ENCODE assay signal across 12 cellular contexts in genomic region chr1:66317156-66317543, GRCh38.
A peak's percentile ranks its signal among the peaks of the same experiment; 100 is the strongest.
DNase-seq lines count a peak whose midpoint lies in the region; ATAC-seq and TF ChIP-seq lines count a peak whose summit lies in the region.
"Had no signal": no experiment of that assay in that cellular context is flagged by ENCODE, and none has a peak within 500 bp of the region (broad histone marks: within the 10 kb centered on the region; RNA-seq: fewer than 3 reads in every experiment).

No MANE protein-coding gene starts in this region.

- H3K27ac ChIP-seq in CD4-positive, alpha-beta memory T cell (ENCODE audit: low read depth, low read length): no peak overlapping the region
- H3K27ac ChIP-seq in right atrium auricular region (peak overlapping the region; percentile 58 to 66), sigmoid colon (peak overlapping the region; percentile 50 to 71 (median 62))

- H3K27ac Mint-ChIP-seq in CD4-positive, alpha-beta memory T cell: peak overlapping the region in 5 of 7 donors; percentile 25 to 83 (median 59)

- ATAC-seq in HG03354 (IDR thresholded peaks at IDR 0.05; ENCODE audit: poor library complexity, severe bottlenecking, unreplicated experiment) (peak; percentile 30), omental fat pad (ENCODE audit: low FRiP score) (no peak), HG03520 (IDR thresholded peaks at IDR 0.05; ENCODE audit: unreplicated experiment) (no peak)

- intact Hi-C loops in CD4-positive, alpha-beta memory T cell (cut with micrococcal nuclease): loop anchor here (2.0 kb wide), 1 partner anchor 16 kb away; no protein-coding TSS in a partner anchor
- intact Hi-C loops in sigmoid colon (cut with DNase I): no loop called here

- WGBS in sigmoid colon, 2 donors: 75 to 90% methylated on average over 1 of the region's 1 CpG

- POLR2A ChIA-PET in CD4-positive, alpha-beta memory T cell (lab: Charles Lee; ENCODE audit: partially characterized antibody): interaction anchor here (1.5 kb wide), 2 partner anchors 16 to 19 kb away, joined by 3 to 5 read pairs; no protein-coding TSS in a partner anchor
- POLR2A ChIA-PET in HEK293T (lab: Yijun Ruan, JAX): no interaction called here

- TF ChIP-seq EP300 in sigmoid colon (IDR thresholded peaks at IDR 0.05): no peak

- no peaks in the 10 kb centered on the region for H3K27me3 Mint-ChIP-seq in CD4-positive, alpha-beta memory T cell
- H3K27me3 Mint-ChIP-seq: IgD-negative memory B cell had no signal

- DNase-seq in CD4-positive, alpha-beta memory T cell: no peak
- DNase-seq in right atrium auricular region (ENCODE audit: low spot score): no peak
- no peak for DNase-seq in sigmoid colon
- no peak for DNase-seq in omental fat pad (ENCODE audit: low spot score)
- DNase-seq in HEK293T (ENCODE audit: extremely low spot score): no peak
- DNase-seq in activated effector memory CD4-positive, alpha-beta T cell treated with Interleukin-2 at 50 U/mL for 16 hours: no peak
- DNase-seq: activated CD4-positive, alpha-beta T cell treated with anti-CD3 and anti-CD28 coated beads, Interleukin-2, amount 50 U/mL, for 48 hours; Calu3; NCI-H1694 had no signal

- TF ChIP-seq CTCF in right atrium auricular region (IDR thresholded peaks at IDR 0.05): no peak
- TF ChIP-seq CTCF in sigmoid colon (IDR thresholded peaks at IDR 0.05): no peak
- TF ChIP-seq CTCF in omental fat pad (IDR thresholded peaks at IDR 0.05): no peak

- H3K9me3 ChIP-seq in CD4-positive, alpha-beta memory T cell (ENCODE audit: control insufficient read depth in 1 of 2, low read length in 2 of 2): no peaks in the 10 kb centered on the region
- H3K9me3 ChIP-seq in right atrium auricular region (no peaks in the 10 kb centered on the region), sigmoid colon (no peaks in the 10 kb centered on the region)

- H3K4me3 ChIP-seq in CD4-positive, alpha-beta memory T cell (ENCODE audit: low read length in 2 of 2): no peak overlapping the region
- H3K4me3 ChIP-seq in right atrium auricular region (no peak overlapping the region), sigmoid colon (no peak overlapping the region)

- CTCF ChIA-PET in CD4-positive, alpha-beta memory T cell (lab: Charles Lee; ENCODE audit: partially characterized antibody): no interaction called here
- CTCF ChIA-PET in HEK293T (lab: Yijun Ruan, JAX): no interaction called here

- H3K27me3 ChIP-seq in CD4-positive, alpha-beta memory T cell (ENCODE audit: insufficient read depth, low read length): no peaks in the 10 kb centered on the region
- H3K27me3 ChIP-seq in right atrium auricular region (no peaks in the 10 kb centered on the region), sigmoid colon (no peaks in the 10 kb centered on the region)

- no peak for TF ChIP-seq POLR2A in sigmoid colon (IDR thresholded peaks at IDR 0.05)

- H3K4me1 ChIP-seq in CD4-positive, alpha-beta memory T cell (ENCODE audit: insufficient read depth, low read length): no peaks in the 10 kb centered on the region
- peaks cover 0 to 10% of the 10 kb centered on the region in 2 donors for H3K4me1 ChIP-seq in right atrium auricular region
- peaks cover 0 to 24% (median 14%) of the 10 kb centered on the region in 4 donors for H3K4me1 ChIP-seq in sigmoid colon

- no peaks in the 10 kb centered on the region for H3K36me3 ChIP-seq in CD4-positive, alpha-beta memory T cell (ENCODE audit: insufficient read depth, low read length)
- no peaks in the 10 kb centered on the region for H3K36me3 ChIP-seq in right atrium auricular region
- no peaks in the 10 kb centered on the region for H3K36me3 ChIP-seq in sigmoid colon

- peak overlapping the region in 1 of 8 donors; percentile 1 for H3K4me3 Mint-ChIP-seq in CD4-positive, alpha-beta memory T cell
- H3K4me3 Mint-ChIP-seq: IgD-negative memory B cell had no signal

- H3K36me3 Mint-ChIP-seq in CD4-positive, alpha-beta memory T cell: no peaks in the 10 kb centered on the region
- H3K36me3 Mint-ChIP-seq: IgD-negative memory B cell had no signal

- H3K9me3 Mint-ChIP-seq in CD4-positive, alpha-beta memory T cell: peaks cover 0 to 5% (median 0%) of the 10 kb centered on the region in 8 donors

- H3K4me1 Mint-ChIP-seq in CD4-positive, alpha-beta memory T cell: peaks cover 0 to 5% (median 2%) of the 10 kb centered on the region in 4 donors

TF ChIP-seq in HEK293T, 16 proteins besides CTCF, POLR2A, EP300 and RAD21:
- TF ChIP-seq FOXA1 (IDR thresholded peaks at IDR 0.05) (no peak), ZNF384 (IDR thresholded peaks at IDR 0.05) (no peak), LEF1 (IDR thresholded peaks at IDR 0.05; ENCODE audit: borderline replicate concordance) (no peak), BHLHE40 (IDR thresholded peaks at IDR 0.05; ENCODE audit: borderline replicate concordance) (no peak), HDGF (IDR thresholded peaks at IDR 0.05; ENCODE audit: borderline replicate concordance) (no peak), CTBP1 (IDR thresholded peaks at IDR 0.05; ENCODE audit: borderline replicate concordance) (no peak), NFRKB (IDR thresholded peaks at IDR 0.05) (no peak), FOXK2 (IDR thresholded peaks at IDR 0.05) (no peak), L3MBTL2 (conservative IDR thresholded peaks at IDR 0.05) (no peak), ELF4 (IDR thresholded peaks at IDR 0.05) (no peak), TARDBP (IDR thresholded peaks at IDR 0.05) (no peak), ARNT (IDR thresholded peaks at IDR 0.05) (no peak), SUZ12 (IDR thresholded peaks at IDR 0.05) (no peak), SP1 (IDR thresholded peaks at IDR 0.05) (no peak), FOXM1 (IDR thresholded peaks at IDR 0.05; ENCODE audit: borderline replicate concordance) (no peak)
- TF ChIP-seq, protein P1, sequence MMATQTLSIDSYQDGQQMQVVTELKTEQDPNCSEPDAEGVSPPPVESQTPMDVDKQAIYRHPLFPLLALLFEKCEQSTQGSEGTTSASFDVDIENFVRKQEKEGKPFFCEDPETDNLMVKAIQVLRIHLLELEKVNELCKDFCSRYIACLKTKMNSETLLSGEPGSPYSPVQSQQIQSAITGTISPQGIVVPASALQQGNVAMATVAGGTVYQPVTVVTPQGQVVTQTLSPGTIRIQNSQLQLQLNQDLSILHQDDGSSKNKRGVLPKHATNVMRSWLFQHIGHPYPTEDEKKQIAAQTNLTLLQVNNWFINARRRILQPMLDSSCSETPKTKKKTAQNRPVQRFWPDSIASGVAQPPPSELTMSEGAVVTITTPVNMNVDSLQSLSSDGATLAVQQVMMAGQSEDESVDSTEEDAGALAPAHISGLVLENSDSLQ (IDR thresholded peaks at IDR 0.05): no peak
TF ChIP-seq in HEK293T: peak in this region for 0.
